ENCODE assay signal across 13 cellular contexts in genomic region chr4:52701207-52701606, GRCh38.
DNase-seq lines count a peak whose midpoint lies in the region; ATAC-seq and TF ChIP-seq lines count a peak whose summit lies in the region.
"Had no signal": no experiment of that assay in that cellular context is flagged by ENCODE, and none has a peak within 500 bp of the region (broad histone marks: within the 10 kb centered on the region; RNA-seq: fewer than 3 reads in every experiment).

No MANE protein-coding gene starts in this region.

- H3K36me3 ChIP-seq in DOHH2 (ENCODE audit: control insufficient read depth, low read length), result no peaks in the 10 kb centered on the region; the same call in 1 of the 2 replicates
- H3K36me3 ChIP-seq: esophagus muscularis mucosa, HAP-1 had no signal

- no peaks in the 10 kb centered on the region for H3K9me2 ChIP-seq in DOHH2 (replicated peaks; ENCODE audit: control insufficient read depth, low read length)

- ATAC-seq in GM19324 (IDR thresholded peaks at IDR 0.05; ENCODE audit: low FRiP score, unreplicated experiment) (peak; percentile 93), HG02678 (IDR thresholded peaks at IDR 0.05; ENCODE audit: unreplicated experiment) (peak; percentile 93), HG03439 (IDR thresholded peaks at IDR 0.05; ENCODE audit: unreplicated experiment) (peak; percentile 89)
- ATAC-seq: A549 had no signal

- H3K4me3 ChIP-seq in DOHH2 (ENCODE audit: low read length), result peak overlapping the region; percentile 37
- H3K4me3 ChIP-seq: A549, esophagus muscularis mucosa, HAP-1 had no signal

- peaks cover 37% of the 10 kb centered on the region for H3K4me1 ChIP-seq in DOHH2 (ENCODE audit: control insufficient read depth, low read length)
- H3K4me1 ChIP-seq: A549 had no signal

- H4K20me1 ChIP-seq in DOHH2 (ENCODE audit: control insufficient read depth, insufficient read depth, low read depth, low read length), result no peaks in the 10 kb centered on the region

- peak overlapping the region; percentile 57 for H3K27ac ChIP-seq in DOHH2 (ENCODE audit: low read depth, low read length)
- H3K27ac ChIP-seq: A549, esophagus muscularis mucosa had no signal

- no peak for TF ChIP-seq CTCF in DOHH2 (IDR thresholded peaks at IDR 0.05; ENCODE audit: low read depth, low read length, poor library complexity, severe bottlenecking)

- no peaks in the 10 kb centered on the region for H3K79me2 ChIP-seq in DOHH2 (ENCODE audit: control insufficient read depth, low read length)

- H3F3A ChIP-seq in DOHH2 (ENCODE audit: control insufficient read depth, insufficient read depth), result peaks cover 13% of the 10 kb centered on the region

- H3K27me3 ChIP-seq in DOHH2 (ENCODE audit: control insufficient read depth, low read length), result no peaks in the 10 kb centered on the region
- H3K27me3 ChIP-seq: esophagus muscularis mucosa had no signal

- DNase-seq in DMS 273 treated with DMSO at 0.1 percent for 48 hours (lab: John Stamatoyannopoulos, UW) (no peak), SKM-1 (lab: John Stamatoyannopoulos, UW; ENCODE audit: unreplicated experiment) (no peak), GF-D8 (lab: John Stamatoyannopoulos, UW) (no peak), DMS153 treated with DMSO at 0.1 percent for 48 hours (lab: John Stamatoyannopoulos, UW; ENCODE audit: unreplicated experiment) (no peak)
- DNase-seq: activated T-cell treated with anti-CD3 and anti-CD28 coated beads, Interleukin-2, amount 50 U/mL, for 24 hours; DMS79 treated with DMSO at 0.1 percent for 48 hours had no signal

- H3K4me2 ChIP-seq in DOHH2 (ENCODE audit: low read length), result peak overlapping the region; percentile 61
- H3K4me2 ChIP-seq: A549 had no signal

- H3K9me3 ChIP-seq in DOHH2 (ENCODE audit: control insufficient read depth, insufficient read depth, low read length), result no peaks in the 10 kb centered on the region
- H3K9me3 ChIP-seq: A549, esophagus muscularis mucosa, HAP-1 had no signal
